ENCODE assay signal across 8 cellular contexts in genomic region chr11:5922749-5923426, GRCh38. TPM values are rescaled to one million over a fixed set of nuclear protein-coding genes. Genes with fewer than 3 reads are reported as not detected.
DNase-seq lines count a peak whose midpoint lies in the region; ATAC-seq and TF ChIP-seq lines count a peak whose summit lies in the region.
"Had no signal": no experiment of that assay in that cellular context is flagged by ENCODE, and none has a peak within 500 bp of the region (broad histone marks: within the 10 kb centered on the region; RNA-seq: fewer than 3 reads in every experiment).

No MANE protein-coding gene starts in this region.

- H3K9me3 ChIP-seq in tibial artery: peaks cover 0 to 7% (median 4%) of the 10 kb centered on the region in 3 donors

- no peaks in the 10 kb centered on the region for H3K36me3 ChIP-seq in tibial artery

- no peaks in the 10 kb centered on the region for H3K4me1 ChIP-seq in tibial artery

- ATAC-seq in GM18873 (IDR thresholded peaks at IDR 0.05; ENCODE audit: low FRiP score, unreplicated experiment): peak; percentile 67
- ATAC-seq in GM21717 (IDR thresholded peaks at IDR 0.05; ENCODE audit: unreplicated experiment): peak; percentile 90
- peak; percentile 77 for ATAC-seq in HG03469 (IDR thresholded peaks at IDR 0.05; ENCODE audit: unreplicated experiment)
- ATAC-seq in esophagus mucosa: peak; percentile 36

- H3K27ac ChIP-seq in tibial artery: no peak overlapping the region

- no peaks in the 10 kb centered on the region for H3K27me3 ChIP-seq in tibial artery

- H3K4me3 ChIP-seq in tibial artery: no peak overlapping the region

- DNase-seq in NAMALWA (ENCODE audit: low spot score) (no peak), SKM-1 (lab: John Stamatoyannopoulos, UW; ENCODE audit: unreplicated experiment) (no peak), tibial artery (no peak)
- DNase-seq: NCI-H1930 had no signal

- intact Hi-C loops in tibial artery (cut with DNase I; ENCODE audit: low total_unique reads): no loop called here

- TF ChIP-seq CTCF in tibial artery (IDR thresholded peaks at IDR 0.05): no peak

RNA-seq across cellular contexts. Expression of gene OR56A3, which starts 19.2 kb away (rescaled TPM):
- total RNA-seq in esophagus mucosa: not detected

RNA-seq across cellular contexts. Expression of gene OR52E5, which starts 29.9 kb away (rescaled TPM):
- total RNA-seq in esophagus mucosa: not detected

RNA-seq across cellular contexts. Expression of gene OR52E4, which starts 42.5 kb away (rescaled TPM):
- total RNA-seq in esophagus mucosa: not detected

RNA-seq across cellular contexts. Expression of gene OR56A5, which starts 45.4 kb away (rescaled TPM):
- total RNA-seq in esophagus mucosa: not detected

Comparison
In these comparisons a context has a peak if more than half of its experiments do, and no peak if none do; other contexts are left out.
1. ATAC-seq: peak in every context shown above with its lines; median percentile 90 in GM21717; 77 in HG03469; 67 in GM18873; 36 in esophagus mucosa.